In the genomic region with DNA sequence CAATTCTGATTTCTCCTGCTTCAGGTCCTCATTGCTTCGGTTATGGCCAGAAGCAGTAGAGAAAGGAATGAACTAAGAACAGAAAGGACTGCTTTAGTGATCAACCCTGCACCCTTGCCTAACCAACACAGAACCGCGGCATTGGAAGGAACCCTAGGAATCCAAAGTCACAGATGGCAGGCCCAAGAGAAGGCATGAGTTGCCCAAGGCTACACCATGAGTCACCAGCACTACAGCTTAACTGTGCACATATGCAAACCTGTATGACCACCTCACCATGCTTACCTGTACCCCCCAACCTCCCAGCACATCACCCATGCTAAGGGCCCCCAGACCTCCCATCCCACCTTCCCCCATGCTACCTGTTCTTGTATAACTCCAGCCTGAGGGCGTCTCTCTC, we compare ENCODE assay signal across 19 cellular contexts.
"Had no signal": no experiment of that assay in that cellular context is flagged by ENCODE, and none has a peak within 500 bp of the region (broad histone marks: within the 10 kb centered on the region; RNA-seq: fewer than 3 reads in every experiment).

No MANE protein-coding gene starts in this region.

- H3K27me3 ChIP-seq: heart left ventricle, spleen, upper lobe of left lung had no signal

- H3K36me3 ChIP-seq: heart left ventricle, thoracic aorta, upper lobe of left lung had no signal

- FAIRE-seq: kidney had no signal

- H3K4me3 ChIP-seq: coronary artery, heart left ventricle, spleen, thoracic aorta, upper lobe of left lung had no signal

- H3K27ac ChIP-seq: coronary artery, heart left ventricle, spleen, thoracic aorta, upper lobe of left lung had no signal

- ATAC-seq: activated T-cell treated with anti-CD3 and anti-CD28 coated beads, Interleukin-2, amount 50 U/mL, for 4 hours; heart left ventricle; natural killer cell had no signal

- DNase-seq: activated CD4-positive, alpha-beta T cell treated with anti-CD3 and anti-CD28 coated beads for 4 hours; activated CD4-positive, alpha-beta T cell treated with anti-CD3 and anti-CD28 coated beads, Interleukin-2, amount 50 U/mL, for 48 hours; activated CD4-positive, CD25-positive, alpha-beta regulatory T cell; activated CD8-positive, alpha-beta memory T cell treated with anti-CD3 and anti-CD28 coated beads, Interleukin-2, amount 50 U/mL, for 48 hours; activated naive CD4-positive, alpha-beta T cell treated with anti-CD3 and anti-CD28 coated beads for 36 hours; activated T-cell treated with anti-CD3 and anti-CD28 coated beads, Interleukin-2, amount 50 U/mL, for 4 hours; amygdala; cerebellar nuclear complex; heart left ventricle; kidney; natural killer cell; retina; spleen; stimulated activated CD4-positive, alpha-beta T cell treated with anti-CD3 and anti-CD28 coated beads, Interleukin-4, amount 100 ng/mL, for 1 hour; stimulated activated naive CD4-positive, alpha-beta T cell; T1000; upper lobe of left lung had no signal

- H3K9me3 ChIP-seq: spleen, thoracic aorta, upper lobe of left lung had no signal
